ENCODE assay signal across 14 cellular contexts in genomic region chr14:95264271-95264973, GRCh38. TPM values are rescaled to one million over a fixed set of nuclear protein-coding genes. Genes with fewer than 3 reads are reported as not detected.
DNase-seq lines count a peak whose midpoint lies in the region; ATAC-seq, FAIRE-seq and TF ChIP-seq lines count a peak whose summit lies in the region.
"Had no signal": no experiment of that assay in that cellular context is flagged by ENCODE, and none has a peak within 500 bp of the region (broad histone marks: within the 10 kb centered on the region; RNA-seq: fewer than 3 reads in every experiment).

No MANE protein-coding gene starts in this region.

- no peaks in the 10 kb centered on the region for H3K27me3 Mint-ChIP-seq in Calu3 (ENCODE audit: unreplicated experiment)
- H3K27me3 Mint-ChIP-seq in HFFc6 (ENCODE audit: insufficient read depth): peaks cover 3% of the 10 kb centered on the region; the same call in 1 of the 2 replicates
- peaks cover 0 to 4% (median 0%) of the 10 kb centered on the region in 3 donors for H3K27me3 Mint-ChIP-seq in immature natural killer cell (ENCODE audit: low read depth in 3 of 3)
- H3K27me3 Mint-ChIP-seq: CD4-positive, alpha-beta memory T cell; memory B cell had no signal

- CTCF ChIA-PET in Calu3 (lab: Charles Lee): interaction anchor here (1.5 kb wide), 1 partner anchor 51 kb away, joined by 5 read pairs; no protein-coding TSS in a partner anchor
- CTCF ChIA-PET in Panc1 (lab: Charles Lee): no interaction called here

- H3K27ac Mint-ChIP-seq in Calu3 (ENCODE audit: unreplicated experiment) (peak overlapping the region; percentile 96), HFFc6 (no peak overlapping the region), immature natural killer cell (no peak overlapping the region)

- H3K4me1 ChIP-seq in Panc1 (ENCODE audit: control insufficient read depth, insufficient read depth, low read length) (peaks cover 24% of the 10 kb centered on the region; the same call in 1 of the 2 replicates), small intestine (ENCODE audit: control insufficient read depth in 2 of 2, insufficient read depth in 1 of 2, low read depth in 1 of 2, low read length in 1 of 2) (peaks cover 2 to 3% of the 10 kb centered on the region in 2 donors)

- in situ Hi-C loops in Panc1 (cut with HindIII; ENCODE audit: low pct_unique_long_range_greater_than_20kb, low sequenced_read_pairs): no loop called here

- POLR2A ChIA-PET in Panc1 (lab: Charles Lee): interaction anchor here (0.5 to 0.6 kb wide), 3 partner anchors 9 to 156 kb away, joined by 3 to 6 read pairs (median 4); no protein-coding TSS in a partner anchor

- H3K36me3 Mint-ChIP-seq in Calu3 (ENCODE audit: insufficient read depth, unreplicated experiment) (peaks cover 17% of the 10 kb centered on the region), HFFc6 (ENCODE audit: low read depth) (no peaks in the 10 kb centered on the region), immature natural killer cell (no peaks in the 10 kb centered on the region)
- H3K36me3 Mint-ChIP-seq: CD4-positive, alpha-beta memory T cell had no signal

- H3K36me3 ChIP-seq in Panc1 (ENCODE audit: control insufficient read depth, insufficient read depth, low read length) (no peaks in the 10 kb centered on the region), small intestine (ENCODE audit: control insufficient read depth in 2 of 2, insufficient read depth in 2 of 2, low read length in 2 of 2) (no peaks in the 10 kb centered on the region)

- H3K4me3 Mint-ChIP-seq in Calu3 (ENCODE audit: low read depth, unreplicated experiment): peak overlapping the region; percentile 51
- no peak overlapping the region for H3K4me3 Mint-ChIP-seq in HFFc6
- H3K4me3 Mint-ChIP-seq in immature natural killer cell: no peak overlapping the region

- 73 to 79% (median 76%) methylated on average over 10 of the region's 10 CpGs for WGBS in small intestine, 3 donors

- H3K27ac ChIP-seq in Panc1 (ENCODE audit: low read length) (peak overlapping the region; percentile 92), epithelial cell of prostate (peak overlapping the region; percentile 83), small intestine (ENCODE audit: low read depth in 1 of 2, low read length in 1 of 2) (peak overlapping the region; percentile 71 to 99)

- DNase-seq in Calu3 (no peak), Panc1 (ENCODE audit: low read depth, low spot score) (no peak), epithelial cell of prostate (ENCODE audit: low read depth, low spot score) (no peak), small intestine (no peak), HFFc6 (no peak), immature natural killer cell (no peak)
- DNase-seq: activated naive CD4-positive, alpha-beta T cell; CD4-positive, alpha-beta memory T cell; effector memory CD4-positive, alpha-beta T cell; foreskin fibroblast; GF-D8; substantia nigra had no signal

- intact Hi-C loops in Calu3 (cut with micrococcal nuclease; ENCODE audit: unreplicated experiment): loop anchor here (2.0 kb wide), 1 partner anchor 54 kb away; the partner anchor contains the start of gene CLMN
- intact Hi-C loops in Panc1 (cut with micrococcal nuclease; ENCODE audit: unreplicated experiment): no loop called here

- ATAC-seq in Panc1: no peak
- no peak for ATAC-seq in GM19397 (IDR thresholded peaks at IDR 0.05; ENCODE audit: unreplicated experiment)

- H3K4me1 Mint-ChIP-seq in Calu3 (ENCODE audit: low read depth, unreplicated experiment): peaks cover 37% of the 10 kb centered on the region
- H3K4me1 Mint-ChIP-seq in HFFc6 (ENCODE audit: low read depth): peaks cover 8% of the 10 kb centered on the region
- peaks cover 6 to 12% of the 10 kb centered on the region in 2 donors for H3K4me1 Mint-ChIP-seq in immature natural killer cell

- H3K4me3 ChIP-seq in Panc1 (ENCODE audit: low read depth in 2 of 2, low read length in 2 of 2) (no peak overlapping the region), small intestine (ENCODE audit: low read depth in 1 of 2, low read length in 2 of 2) (no peak overlapping the region)

- BruUV-seq in Calu3 (replicated peaks; lab: Mats Ljungman, UMichigan) (no TSS peak), Panc1 (replicated peaks; lab: Mats Ljungman, UMichigan) (no TSS peak)

- FAIRE-seq in small intestine (lab: Jason Lieb, UNC): no peak

- H3K9me3 Mint-ChIP-seq in Calu3 (ENCODE audit: low read depth, unreplicated experiment) (peaks cover 3% of the 10 kb centered on the region), HFFc6 (peaks cover 19% of the 10 kb centered on the region; the same call in 1 of the 2 replicates), immature natural killer cell (no peaks in the 10 kb centered on the region)

- TF ChIP-seq CTCF in Calu3 (IDR thresholded peaks at IDR 0.05; ENCODE audit: unreplicated experiment): no peak
- TF ChIP-seq CTCF in Panc1 (IDR thresholded peaks at IDR 0.05): no peak
- TF ChIP-seq CTCF in HFFc6 (IDR thresholded peaks at IDR 0.05): no peak

- H3K27me3 ChIP-seq in Panc1 (ENCODE audit: control insufficient read depth, insufficient read depth, low read length): no peaks in the 10 kb centered on the region
- H3K27me3 ChIP-seq in small intestine (ENCODE audit: control insufficient read depth in 2 of 2, insufficient read depth in 2 of 2, low read length in 2 of 2): no peaks in the 10 kb centered on the region

- no peaks in the 10 kb centered on the region for H3K9me3 ChIP-seq in Panc1 (ENCODE audit: control insufficient read depth, insufficient read depth, low read depth, low read length)
- no peaks in the 10 kb centered on the region for H3K9me3 ChIP-seq in small intestine (ENCODE audit: control insufficient read depth, low read depth)

RNA-seq across cellular contexts. Expression of gene CLMN, which starts 55.3 kb away (rescaled TPM):
- total RNA-seq in Calu3 (2022) (104 and 111 TPM in 2 replicates), Panc1 (2021; ENCODE audit: unreplicated experiment) (34.9 TPM)
- polyA plus RNA-seq in Panc1 (2012; ENCODE audit: insufficient read length): 11.4 TPM
- polyA plus RNA-seq in small intestine (1 to 10 TPM; 2.9 to 8.2 (median 3.2) TPM), immature natural killer cell (under 1 TPM in 2 of 3 donors, not detected in 1; 0.09 to 0.39 TPM)
- under 1 TPM in 1 of 6 experiments, not detected in 5; 0.02 TPM for total RNA-seq in HFFc6 (2021; fragmentation: NEBNext Ultra II Directional; extraction: Animal tissue kit (Norgen Biotek cat#: 25700))

Comparison
In these comparisons a context has a peak if more than half of its experiments do, and no peak if none do; other contexts are left out.
1. RNA of gene CLMN, which starts 55.3 kb away (total RNA-seq): 104 to 111 TPM in Calu3 and 34.9 TPM in Panc1 (single experiment); 0.02 TPM in HFFc6; every median in the first group is over 10 times any median in the second.
2. Peak in every context shown above with its lines, with median percentiles within 50 percentile points of each other: H3K27ac ChIP-seq.